In genomic region chrX:130155564-130155963, GRCh38 we compare ENCODE assay signal across 15 cellular contexts. TPM values are rescaled to one million over a fixed set of nuclear protein-coding genes. Genes with fewer than 3 reads are reported as not detected.
A peak's percentile ranks its signal among the peaks of the same experiment; 100 is the strongest.
DNase-seq lines count a peak whose midpoint lies in the region; ATAC-seq, FAIRE-seq and TF ChIP-seq lines count a peak whose summit lies in the region.
"Had no signal": no experiment of that assay in that cellular context is flagged by ENCODE, and none has a peak within 500 bp of the region (broad histone marks: within the 10 kb centered on the region; RNA-seq: fewer than 3 reads in every experiment).

No MANE protein-coding gene starts in this region.

- no peak overlapping the region for H3K4me2 ChIP-seq in endothelial cell of umbilical vein (ENCODE audit: insufficient read depth, low read length)
- H3K4me2 ChIP-seq: BLaER1 had no signal

- POLR2A ChIA-PET in endothelial cell of umbilical vein (lab: Charles Lee): no interaction called here

- CTCF ChIA-PET in endothelial cell of umbilical vein (lab: Charles Lee): interaction anchor here (0.9 to 1.0 kb wide), 3 partner anchors 10 to 76 kb away, joined by 3 read pairs; partner anchors contain the start of gene AIFM1

- H3K27me3 ChIP-seq in WERI-Rb-1 (ENCODE audit: insufficient read depth, low read depth, severe bottlenecking) (peaks cover 8% of the 10 kb centered on the region), endothelial cell of umbilical vein (ENCODE audit: control insufficient read depth in 2 of 2, insufficient read depth in 2 of 2, low read length in 2 of 2) (no peaks in the 10 kb centered on the region)

- H3K4me3 ChIP-seq in WERI-Rb-1 (ENCODE audit: low read depth, low read length): no peak overlapping the region
- no peak overlapping the region for H3K4me3 ChIP-seq in endothelial cell of umbilical vein (replicated peaks in 1 of 3; ENCODE audit: insufficient read depth in 1 of 3, low read depth in 1 of 3, low read length in 3 of 3)
- H3K4me3 ChIP-seq: BLaER1, HAP-1 had no signal

- H3K9me3 ChIP-seq in WERI-Rb-1 (ENCODE audit: severe bottlenecking) (no peaks in the 10 kb centered on the region), endothelial cell of umbilical vein (replicated peaks; ENCODE audit: control insufficient read depth, insufficient read depth, low read length) (no peaks in the 10 kb centered on the region)
- H3K9me3 ChIP-seq: BLaER1, HAP-1 had no signal

- dilution Hi-C loops in endothelial cell of umbilical vein (cut with MboI; ENCODE audit: extremely low pct_ligation_motif_present, low sequenced_read_pairs): no loop called here

- no peak for TF ChIP-seq POLR2A in endothelial cell of umbilical vein (IDR thresholded peaks at IDR 0.05; ENCODE audit: low read depth, low read length)

- no peaks in the 10 kb centered on the region for H3K9me1 ChIP-seq in endothelial cell of umbilical vein (replicated peaks; ENCODE audit: control insufficient read depth, extremely low read depth, insufficient read depth, low read length)

- no peak for TF ChIP-seq CTCF in WERI-Rb-1 (IDR thresholded peaks at IDR 0.05; ENCODE audit: low read depth, low read length)
- TF ChIP-seq CTCF in endothelial cell of umbilical vein (IDR thresholded peaks at IDR 0.05; ENCODE audit: extremely low read depth in 1 of 2, insufficient read depth in 1 of 2, low read depth in 1 of 2, low read length in 2 of 2): no peak

- peak overlapping the region; percentile 36 for H3K27ac ChIP-seq in WERI-Rb-1
- H3K27ac ChIP-seq in endothelial cell of umbilical vein (ENCODE audit: insufficient read depth, low read depth, low read length): no peak overlapping the region
- H3K27ac ChIP-seq: 22Rv1, BLaER1 had no signal

- no TSS peak for BruUV-seq in endothelial cell of umbilical vein (replicated peaks; lab: Mats Ljungman, UMichigan)

- no peak for DNase-seq in Right ventricle myocardium superior
- DNase-seq in Right ventricle myocardium inferior (ENCODE audit: missing footprints): no peak
- DNase-seq in WERI-Rb-1: peak; percentile 12
- DNase-seq in endothelial cell of umbilical vein (ENCODE audit: low read depth, low spot score): peak; percentile 42
- DNase-seq in renal cortical epithelial cell (ENCODE audit: low read depth): peak; percentile 47
- DNase-seq in SKM-1 treated with dmso at 0.1 percent for 144 hours (lab: John Stamatoyannopoulos, UW; ENCODE audit: unreplicated experiment): no peak
- DNase-seq: CD8-positive, alpha-beta memory T cell; DMS 273 treated with DMSO at 0.1 percent for 48 hours had no signal

- no peaks in the 10 kb centered on the region for H4K20me1 ChIP-seq in endothelial cell of umbilical vein (replicated peaks; ENCODE audit: control insufficient read depth, extremely low read depth, insufficient read depth, low read length)

- ATAC-seq in Right ventricle myocardium superior (ENCODE audit: poor library complexity): peak; percentile 36
- ATAC-seq in Right ventricle myocardium inferior: no peak
- ATAC-seq in GM19035 (IDR thresholded peaks at IDR 0.05; ENCODE audit: unreplicated experiment): no peak
- no peak for ATAC-seq in HG03457 (IDR thresholded peaks at IDR 0.05; ENCODE audit: unreplicated experiment)

- H3K9ac ChIP-seq in endothelial cell of umbilical vein (replicated peaks; ENCODE audit: extremely low read depth, insufficient read depth, low read length): no peak overlapping the region
- H3K9ac ChIP-seq: BLaER1 had no signal

- H2AFZ ChIP-seq in endothelial cell of umbilical vein (ENCODE audit: low read depth, low read length): no peak overlapping the region

- FAIRE-seq in endothelial cell of umbilical vein (lab: Jason Lieb, UNC): peak; percentile 18
- FAIRE-seq: GM18507, H1 had no signal

- H3K4me1 ChIP-seq in endothelial cell of umbilical vein (ENCODE audit: control insufficient read depth, extremely low read depth, insufficient read depth, low read length): no peaks in the 10 kb centered on the region
- H3K4me1 ChIP-seq: BLaER1, HAP-1 had no signal

- H3K79me2 ChIP-seq in endothelial cell of umbilical vein (ENCODE audit: control insufficient read depth, insufficient read depth, low read length): no peaks in the 10 kb centered on the region

- H3K36me3 ChIP-seq in WERI-Rb-1 (no peaks in the 10 kb centered on the region), endothelial cell of umbilical vein (ENCODE audit: control insufficient read depth in 2 of 2, extremely low read depth in 1 of 2, insufficient read depth in 2 of 2, low read length in 2 of 2) (no peaks in the 10 kb centered on the region)
- H3K36me3 ChIP-seq: BLaER1 had no signal

- intact Hi-C loops in Right ventricle myocardium superior (cut with DNase I) (no loop called here), Right ventricle myocardium inferior (cut with DNase I) (no loop called here), endothelial cell of umbilical vein (cut with micrococcal nuclease) (no loop called here)

TF ChIP-seq in endothelial cell of umbilical vein, 7 proteins besides CTCF, POLR2A, EP300 and RAD21:
- no peak for TF ChIP-seq GATA2 (IDR thresholded peaks at IDR 0.05; ENCODE audit: insufficient read depth, insufficient read length, low read depth, low read length)
- TF ChIP-seq FOS (IDR thresholded peaks at IDR 0.05; ENCODE audit: borderline replicate concordance, insufficient read depth, low read length): no peak
- no peak for TF ChIP-seq EZH2 (IDR thresholded peaks at IDR 0.05; ENCODE audit: borderline replicate concordance, low read depth, low read length, severe bottlenecking)
- TF ChIP-seq POLR2AphosphoS5 (IDR thresholded peaks at IDR 0.05; ENCODE audit: insufficient read depth, low read depth, low read length): no peak
- no peak for TF ChIP-seq MYC (IDR thresholded peaks at IDR 0.05; ENCODE audit: low read depth, low read length)
- TF ChIP-seq MAX (IDR thresholded peaks at IDR 0.05; ENCODE audit: insufficient read depth, insufficient read length): no peak
- TF ChIP-seq JUN (IDR thresholded peaks at IDR 0.05; ENCODE audit: borderline replicate concordance, insufficient read depth, insufficient read length, low read depth): no peak

RNA-seq across cellular contexts. Expression of gene AIFM1, which starts 10.1 kb away (rescaled TPM):
- total RNA-seq in Right ventricle myocardium superior: 142 TPM
- total RNA-seq in Right ventricle myocardium inferior: 132 TPM
- total RNA-seq in endothelial cell of umbilical vein: 29.7 and 30.6 TPM in 2 replicates
- 17.2 and 23.7 TPM in 2 replicates for polyA plus RNA-seq in endothelial cell of umbilical vein
- 24.7 and 29.3 TPM in 2 replicates for polyA plus RNA-seq in endothelial cell of umbilical vein (2011; cell fraction: cytosol; rRNA removed)
- polyA plus RNA-seq in endothelial cell of umbilical vein (2011; cell fraction: nucleus; rRNA removed): 22.8 and 29.3 TPM in 2 replicates
- 40.2 and 40.8 TPM in 2 replicates for polyA plus RNA-seq in endothelial cell of umbilical vein (2012)
- 20.1 and 23.0 TPM in 2 replicates for polyA minus RNA-seq in endothelial cell of umbilical vein
- 26.1 TPM for polyA minus RNA-seq in endothelial cell of umbilical vein (2011; cell fraction: cytosol; rRNA and poly(A)+ RNA removed)
- polyA minus RNA-seq in endothelial cell of umbilical vein (2011; cell fraction: nucleus; rRNA and poly(A)+ RNA removed): 5.7 and 7.1 TPM in 2 replicates
- total RNA-seq in renal cortical epithelial cell: 22.1 and 60.4 TPM in 2 replicates

RNA-seq across cellular contexts. Expression of gene RAB33A, which starts 16.2 kb away (rescaled TPM):
- total RNA-seq in Right ventricle myocardium superior: 0.24 TPM
- 0.32 TPM for total RNA-seq in Right ventricle myocardium inferior
- 0.91 and 1.4 TPM in 2 replicates for total RNA-seq in endothelial cell of umbilical vein
- polyA plus RNA-seq in endothelial cell of umbilical vein: 1.3 and 1.6 TPM in 2 replicates
- 1.4 and 1.6 TPM in 2 replicates for polyA plus RNA-seq in endothelial cell of umbilical vein (2011; cell fraction: cytosol; rRNA removed)
- 0.40 and 0.62 TPM in 2 replicates for polyA plus RNA-seq in endothelial cell of umbilical vein (2011; cell fraction: nucleus; rRNA removed)
- polyA plus RNA-seq in endothelial cell of umbilical vein (2012): 0.87 and 1.4 TPM in 2 replicates
- polyA minus RNA-seq in endothelial cell of umbilical vein: 0.30 TPM in 1 of 2 replicates, not detected in the other
- polyA minus RNA-seq in endothelial cell of umbilical vein (2011; cell fraction: cytosol; rRNA and poly(A)+ RNA removed): not detected
- polyA minus RNA-seq in endothelial cell of umbilical vein (2011; cell fraction: nucleus; rRNA and poly(A)+ RNA removed): not detected in 2 replicates
- total RNA-seq in renal cortical epithelial cell: 0.15 and 1.4 TPM in 2 replicates

RNA-seq across cellular contexts. Expression of gene ELF4, which starts 45.3 kb away (rescaled TPM):
- 2.0 TPM for total RNA-seq in Right ventricle myocardium superior
- total RNA-seq in Right ventricle myocardium inferior: 2.8 TPM
- 32.9 and 33.4 TPM in 2 replicates for total RNA-seq in endothelial cell of umbilical vein
- polyA plus RNA-seq in endothelial cell of umbilical vein: 31.6 and 31.9 TPM in 2 replicates
- polyA plus RNA-seq in endothelial cell of umbilical vein (2011; cell fraction: cytosol; rRNA removed): 28.5 and 29.1 TPM in 2 replicates
- 26.4 and 28.7 TPM in 2 replicates for polyA plus RNA-seq in endothelial cell of umbilical vein (2011; cell fraction: nucleus; rRNA removed)
- polyA plus RNA-seq in endothelial cell of umbilical vein (2012): 30.7 and 30.8 TPM in 2 replicates
- 58.5 and 62.5 TPM in 2 replicates for polyA minus RNA-seq in endothelial cell of umbilical vein
- 26.4 TPM for polyA minus RNA-seq in endothelial cell of umbilical vein (2011; cell fraction: cytosol; rRNA and poly(A)+ RNA removed)
- 12.4 and 14.0 TPM in 2 replicates for polyA minus RNA-seq in endothelial cell of umbilical vein (2011; cell fraction: nucleus; rRNA and poly(A)+ RNA removed)
- total RNA-seq in renal cortical epithelial cell: 22.7 and 23.3 TPM in 2 replicates

Comparison
In these comparisons a context has a peak if more than half of its experiments do, and no peak if none do; other contexts are left out.
1. DNase-seq: peak in WERI-Rb-1 (single experiment), endothelial cell of umbilical vein (single experiment) and renal cortical epithelial cell (single experiment); none in Right ventricle myocardium superior (single experiment), Right ventricle myocardium inferior (single experiment) and SKM-1 treated with dmso at 0.1 percent for 144 hours (single experiment).